ENCODE assay signal across 20 cellular contexts in genomic region chr1:223836586-223836985, GRCh38. TPM values are rescaled to one million over a fixed set of nuclear protein-coding genes. Genes with fewer than 3 reads are reported as not detected.
DNase-seq lines count a peak whose midpoint lies in the region; ATAC-seq and TF ChIP-seq lines count a peak whose summit lies in the region.
"Had no signal": no experiment of that assay in that cellular context is flagged by ENCODE, and none has a peak within 500 bp of the region (broad histone marks: within the 10 kb centered on the region; RNA-seq: fewer than 3 reads in every experiment).

No MANE protein-coding gene starts in this region.

- TF ChIP-seq RAD21 in HCT116 (IDR thresholded peaks at IDR 0.05; ENCODE audit: low read depth), result no peak

- no peaks in the 10 kb centered on the region for H3K9me3 Mint-ChIP-seq in WTC11
- H3K9me3 Mint-ChIP-seq: activated naive CD4-positive, alpha-beta T cell treated with anti-CD3 and anti-CD28 coated beads, Interleukin-2, amount 50 U/mL, for 24 hours; CD4-positive, alpha-beta memory T cell; stimulated activated naive CD8-positive, alpha-beta T cell treated with anti-CD3 and anti-CD28 coated beads, Interleukin-15, Interleukin-2, amounts not matched to agents 100 ng/mL and 50 ng/mL, for 24 hours had no signal

- TF ChIP-seq EP300 in tibial nerve (IDR thresholded peaks at IDR 0.05) (no peak), sigmoid colon (IDR thresholded peaks at IDR 0.05) (no peak)

- peaks cover 33% of the 10 kb centered on the region for H3K4me1 Mint-ChIP-seq in WTC11

- TF ChIP-seq POLR2A in HCT116 (IDR thresholded peaks at IDR 0.05; ENCODE audit: borderline replicate concordance, extremely low read depth, insufficient read depth, insufficient read length) (no peak), tibial nerve (IDR thresholded peaks at IDR 0.05) (no peak), sigmoid colon (IDR thresholded peaks at IDR 0.05) (no peak)

- ATAC-seq in HCT116 (peak; percentile 48), WTC11 (peak; percentile 17; the same call in 1 of the 2 replicates)
- ATAC-seq: esophagus mucosa had no signal

- no peak overlapping the region for H3K27ac Mint-ChIP-seq in WTC11
- H3K27ac Mint-ChIP-seq: activated naive CD4-positive, alpha-beta T cell treated with anti-CD3 and anti-CD28 coated beads, Interleukin-2, amount 50 U/mL, for 24 hours; stimulated activated naive CD8-positive, alpha-beta T cell treated with anti-CD3 and anti-CD28 coated beads, Interleukin-15, Interleukin-2, amounts not matched to agents 100 ng/mL and 50 ng/mL, for 24 hours had no signal

- intact Hi-C loops in HCT116 (cut with micrococcal nuclease) (no loop called here), sigmoid colon (cut with DNase I) (no loop called here)

- H2AFZ ChIP-seq in ACC112 (ENCODE audit: low read length, unreplicated experiment) (no peak overlapping the region), HCT116 (ENCODE audit: low read depth, low read length, poor library complexity, severe bottlenecking) (no peak overlapping the region)

- 71 to 81% methylated on average over 1 of the region's 1 CpG for WGBS in tibial nerve, 2 donors
- WGBS in sigmoid colon, 2 donors, result 77 to 83% methylated on average over 1 of the region's 1 CpG

- H3K79me2 ChIP-seq in ACC112 (ENCODE audit: control insufficient read depth, insufficient read depth, low read length, unreplicated experiment) (peaks cover 92% of the 10 kb centered on the region), HCT116 (ENCODE audit: insufficient read depth, low read length) (peaks cover 100% of the 10 kb centered on the region)

- H3K4me3 Mint-ChIP-seq in WTC11, result no peak overlapping the region
- H3K4me3 Mint-ChIP-seq: activated naive CD4-positive, alpha-beta T cell treated with anti-CD3 and anti-CD28 coated beads, Interleukin-2, amount 50 U/mL, for 24 hours; CD4-positive, alpha-beta memory T cell; stimulated activated naive CD8-positive, alpha-beta T cell treated with anti-CD3 and anti-CD28 coated beads, Interleukin-15, Interleukin-2, amounts not matched to agents 100 ng/mL and 50 ng/mL, for 24 hours had no signal

- no TSS peak for BruUV-seq in HCT116 (replicated peaks; lab: Mats Ljungman, UMichigan)

- H3K4me2 ChIP-seq in HCT116 (ENCODE audit: low read length), result no peak overlapping the region

- peaks cover 26% of the 10 kb centered on the region; the same call in 1 of the 2 replicates for H4K20me1 ChIP-seq in HCT116 (ENCODE audit: insufficient read depth)

- DNase-seq in HCT116 (ENCODE audit: low read depth, low spot score), result no peak
- no peak for DNase-seq in WTC11 (ENCODE audit: low spot score)
- DNase-seq in myocyte (ENCODE audit: low read depth), result peak; percentile 22
- DNase-seq in MG63, result no peak
- no peak for DNase-seq in tibial nerve (ENCODE audit: low spot score in 2 of 2)
- DNase-seq in NCI-H1694 (lab: John Stamatoyannopoulos, UW), result no peak
- DNase-seq in sigmoid colon, result no peak
- DNase-seq: activated CD4-positive, alpha-beta T cell treated with anti-CD3 and anti-CD28 coated beads for 1 hour; aorta; CD4-positive, alpha-beta memory T cell; effector CD4-positive, alpha-beta T cell; GOT3; left cardiac atrium; NCI-H1105; NCI-H2081 treated with DMSO at 0.1 percent for 48 hours; NCI-H446 had no signal

- RAD21 ChIA-PET in HCT116 (lab: Charles Lee; ENCODE audit: low non-redundant PET in 1 of 2, low total read pairs in 2 of 2, uncharacterized antibody in 2 of 2, unreplicated experiment in 2 of 2), result no interaction called here

- CTCF ChIA-PET in HCT116 (lab: Charles Lee) (no interaction called here), WTC11 (lab: Charles Lee) (no interaction called here)

- no peaks in the 10 kb centered on the region for H3K27me3 Mint-ChIP-seq in WTC11 (ENCODE audit: low read depth)
- H3K27me3 Mint-ChIP-seq: activated naive CD4-positive, alpha-beta T cell treated with anti-CD3 and anti-CD28 coated beads, Interleukin-2, amount 50 U/mL, for 24 hours; CD4-positive, alpha-beta memory T cell; stimulated activated naive CD8-positive, alpha-beta T cell treated with anti-CD3 and anti-CD28 coated beads, Interleukin-15, Interleukin-2, amounts not matched to agents 100 ng/mL and 50 ng/mL, for 24 hours had no signal

- H3K9me3 ChIP-seq in HCT116 (ENCODE audit: control insufficient read depth in 1 of 2, insufficient read depth in 1 of 2, low read depth in 1 of 2, low read length in 2 of 2) (no peaks in the 10 kb centered on the region), MG63 (no peaks in the 10 kb centered on the region), tibial nerve (no peaks in the 10 kb centered on the region), sigmoid colon (no peaks in the 10 kb centered on the region)

- H3K4me1 ChIP-seq in ACC112 (ENCODE audit: control insufficient read depth, insufficient read depth, low read length, unreplicated experiment) (peaks cover 64% of the 10 kb centered on the region), HCT116 (ENCODE audit: control insufficient read depth in 1 of 2, insufficient read depth in 2 of 2, low read length in 2 of 2) (peaks cover 2 to 30% of the 10 kb centered on the region in 2 experiments; a peak in 3 of 4 replicates), tibial nerve (peaks cover 0 to 86% (median 39%) of the 10 kb centered on the region in 4 donors), sigmoid colon (peaks cover 0 to 76% (median 56%) of the 10 kb centered on the region in 4 donors)

- no peak overlapping the region for H3K9ac ChIP-seq in HCT116 (ENCODE audit: low read length)

- no peak for TF ChIP-seq CTCF in HCT116 (IDR thresholded peaks at IDR 0.05 in 2 of 3, conservative IDR thresholded peaks at IDR 0.05 in 1 of 3; ENCODE audit: borderline replicate concordance in 1 of 3, insufficient read depth in 1 of 3, low read depth in 2 of 3, low read length in 2 of 3)
- TF ChIP-seq CTCF in WTC11 (IDR thresholded peaks at IDR 0.05), result no peak
- TF ChIP-seq CTCF in tibial nerve (IDR thresholded peaks at IDR 0.05), result no peak
- no peak for TF ChIP-seq CTCF in sigmoid colon (IDR thresholded peaks at IDR 0.05)

- H3K4me3 ChIP-seq in ACC112 (ENCODE audit: low read depth, low read length) (no peak overlapping the region), HCT116 (replicated peaks in 1 of 2; ENCODE audit: low read depth in 1 of 2, low read length in 2 of 2) (no peak overlapping the region), MG63 (no peak overlapping the region), tibial nerve (no peak overlapping the region), sigmoid colon (no peak overlapping the region)

- no peaks in the 10 kb centered on the region for H3K9me2 ChIP-seq in HCT116 (ENCODE audit: insufficient read depth)

- POLR2A ChIA-PET in HCT116 (lab: Charles Lee) (no interaction called here), WTC11 (lab: Charles Lee) (no interaction called here)

- H3K27ac ChIP-seq in ACC112 (ENCODE audit: low read depth, low read length), result peak overlapping the region; percentile 99
- H3K27ac ChIP-seq in HCT116 (ENCODE audit: low read depth, low read length), result no peak overlapping the region
- peak overlapping the region in 1 of 4 donors; percentile 17 for H3K27ac ChIP-seq in tibial nerve
- no peak overlapping the region for H3K27ac ChIP-seq in sigmoid colon

- H3K27me3 ChIP-seq in ACC112 (ENCODE audit: insufficient read depth, low read length), result no peaks in the 10 kb centered on the region
- no peaks in the 10 kb centered on the region for H3K27me3 ChIP-seq in HCT116 (ENCODE audit: insufficient read depth, low read length)
- H3K27me3 ChIP-seq in MG63, result no peaks in the 10 kb centered on the region
- H3K27me3 ChIP-seq in tibial nerve, result no peaks in the 10 kb centered on the region
- no peaks in the 10 kb centered on the region for H3K27me3 ChIP-seq in sigmoid colon

- H3K36me3 ChIP-seq in ACC112 (ENCODE audit: insufficient read depth, low read length) (no peaks in the 10 kb centered on the region), HCT116 (ENCODE audit: control insufficient read depth in 1 of 2, insufficient read depth in 2 of 2, low read length in 2 of 2) (no peaks in the 10 kb centered on the region), MG63 (no peaks in the 10 kb centered on the region), tibial nerve (no peaks in the 10 kb centered on the region), sigmoid colon (no peaks in the 10 kb centered on the region)

- 0 out of 2 replicates have a peak, but pooled peaks cover 4% of the 10 kb centered on the region for H3K36me3 Mint-ChIP-seq in WTC11
- H3K36me3 Mint-ChIP-seq: activated naive CD4-positive, alpha-beta T cell treated with anti-CD3 and anti-CD28 coated beads, Interleukin-2, amount 50 U/mL, for 24 hours had no signal

TF ChIP-seq in HCT116, 20 proteins besides CTCF, POLR2A, EP300 and RAD21 (continues in another document):
- TF ChIP-seq FOSL1 (IDR thresholded peaks at IDR 0.05; ENCODE audit: low read depth) (no peak), TCF7L2 (IDR thresholded peaks at IDR 0.05; ENCODE audit: borderline replicate concordance, extremely low read depth, insufficient read depth, insufficient read length) (no peak), ZFX (IDR thresholded peaks at IDR 0.05) (no peak)

TF ChIP-seq in WTC11, 78 proteins besides CTCF, POLR2A, EP300 and RAD21 (continues in another document):
- no peak for TF ChIP-seq FOXJ3 (CRISPR knock-in tag; IDR thresholded peaks at IDR 0.05; ENCODE audit: borderline replicate concordance)
- no peak for TF ChIP-seq ERG (CRISPR knock-in tag; IDR thresholded peaks at IDR 0.05)
- no peak for TF ChIP-seq ZNF263 (CRISPR knock-in tag; IDR thresholded peaks at IDR 0.05; ENCODE audit: low read depth)
- no peak for TF ChIP-seq NR3C1 (CRISPR knock-in tag; conservative IDR thresholded peaks at IDR 0.05; ENCODE audit: low read depth)
- TF ChIP-seq RELA (CRISPR knock-in tag; IDR thresholded peaks at IDR 0.05; ENCODE audit: borderline replicate concordance), result no peak

RNA-seq across cellular contexts. Expression of gene TP53BP2, which starts 9.2 kb away (rescaled TPM):
- 38.2 TPM for total RNA-seq in HCT116 (2021; ENCODE audit: unreplicated experiment)
- polyA plus RNA-seq in HCT116 (2012), result 14.1 and 15.4 TPM in 2 replicates
- total RNA-seq in WTC11 (2021), result 39.3 to 42.7 TPM (median 41.4 TPM) in 3 replicates
- total RNA-seq in myocyte, result 44.4 and 54.3 TPM in 2 replicates
- polyA plus RNA-seq in myocyte (2012), result 13.6 TPM
- total RNA-seq in MG63 (2014; rRNA removed; shearing (Covaris generic); ENCODE audit: low replicate concordance), result 9.8 and 22.3 TPM in 2 replicates
- total RNA-seq in tibial nerve, result 10 to 100 TPM; 33.9 to 73.2 (median 52.3) TPM
- 10 to 100 TPM; 24.6 to 28.5 (median 26.9) TPM for total RNA-seq in sigmoid colon
- polyA plus RNA-seq in sigmoid colon, result 10 to 100 TPM; 10.2 to 13.5 (median 12.9) TPM
